In genomic region chr12:15278816-15279658, GRCh38 we compare ENCODE assay signal across 8 cellular contexts. TPM values are rescaled to one million over a fixed set of nuclear protein-coding genes. Genes with fewer than 3 reads are reported as not detected.
DNase-seq lines count a peak whose midpoint lies in the region; ATAC-seq and TF ChIP-seq lines count a peak whose summit lies in the region.

No MANE protein-coding gene starts in this region.

- peak; percentile 74 for ATAC-seq in HG02938 (IDR thresholded peaks at IDR 0.05; ENCODE audit: unreplicated experiment)

- H3K9me3 ChIP-seq in esophagus squamous epithelium: no peaks in the 10 kb centered on the region

- H3K27ac ChIP-seq in esophagus squamous epithelium: peak overlapping the region; percentile 50 to 76 (median 64)

- no peak overlapping the region for H3K27ac Mint-ChIP-seq in activated T-cell treated with anti-CD3 and anti-CD28 coated beads, Interleukin-2, amount 50 U/mL, for 24 hours

- WGBS in esophagus squamous epithelium, 2 donors: 13 to 14% methylated on average over 7 to 10 of the region's 10 CpGs

- peaks cover 3 to 56% (median 18%) of the 10 kb centered on the region in 3 donors for H3K4me1 ChIP-seq in esophagus squamous epithelium

- H3K27me3 Mint-ChIP-seq in activated T-cell treated with anti-CD3 and anti-CD28 coated beads, Interleukin-2, amount 50 U/mL, for 24 hours: peaks cover 23% of the 10 kb centered on the region

- no peaks in the 10 kb centered on the region for H3K36me3 Mint-ChIP-seq in activated T-cell treated with anti-CD3 and anti-CD28 coated beads, Interleukin-2, amount 50 U/mL, for 24 hours (ENCODE audit: low read depth)

- TF ChIP-seq CTCF in esophagus squamous epithelium (IDR thresholded peaks at IDR 0.05): no peak

- peak overlapping the region in 1 of 4 donors; percentile 24 for H3K4me3 ChIP-seq in esophagus squamous epithelium

- no peaks in the 10 kb centered on the region for H3K27me3 ChIP-seq in esophagus squamous epithelium

- H3K4me3 Mint-ChIP-seq in activated T-cell treated with anti-CD3 and anti-CD28 coated beads, Interleukin-2, amount 50 U/mL, for 24 hours: no peak overlapping the region

- no peaks in the 10 kb centered on the region for H3K9me3 Mint-ChIP-seq in activated T-cell treated with anti-CD3 and anti-CD28 coated beads, Interleukin-2, amount 50 U/mL, for 24 hours

- intact Hi-C loops in esophagus squamous epithelium (cut with DNase I): loop anchor here (5.0 to 10.0 kb wide), 3 partner anchors 54 to 576 kb away; partner anchors contain the start of gene RERG

- peak; percentile 60 for DNase-seq in GM04503 (ENCODE audit: low read depth)
- DNase-seq in NCI-H69 (lab: John Stamatoyannopoulos, UW): peak; percentile 72
- no peak for DNase-seq in esophagus squamous epithelium (lab: John Stamatoyannopoulos, UW)
- peak; percentile 87 for DNase-seq in pulmonary artery endothelial cell (ENCODE audit: low read depth, low spot score)
- no peak for DNase-seq in activated T-cell treated with anti-CD3 and anti-CD28 coated beads, Interleukin-2, amount 50 U/mL, for 24 hours
- no peak for DNase-seq in NCI-H1694 (lab: John Stamatoyannopoulos, UW)
- DNase-seq in central memory CD4-positive, alpha-beta T cell: no peak

- H3K4me1 Mint-ChIP-seq in activated T-cell treated with anti-CD3 and anti-CD28 coated beads, Interleukin-2, amount 50 U/mL, for 24 hours (ENCODE audit: low read depth): peaks cover 7% of the 10 kb centered on the region

- no peaks in the 10 kb centered on the region for H3K36me3 ChIP-seq in esophagus squamous epithelium

- no peak for TF ChIP-seq POLR2A in esophagus squamous epithelium (IDR thresholded peaks at IDR 0.05)

RNA-seq across cellular contexts. Expression of gene PTPRO, which starts 43.3 kb away (rescaled TPM):
- total RNA-seq in esophagus squamous epithelium (1 to 10 TPM in 1 of 4 donors, under 1 TPM in 2, not detected in 1; 0.13 to 1.4 (median 0.76) TPM), pulmonary artery endothelial cell (not detected in 2 replicates)

RNA-seq across cellular contexts. Expression of gene RERG, which starts 57.8 kb away (rescaled TPM):
- 10 to 100 TPM in 2 of 4 donors, 1 to 10 TPM in 2; 1.4 to 15.1 (median 7.0) TPM for total RNA-seq in esophagus squamous epithelium
- total RNA-seq in pulmonary artery endothelial cell: 0.13 TPM in 1 of 2 replicates, not detected in the other

Comparison
In these comparisons a context has a peak if more than half of its experiments do, and no peak if none do; other contexts are left out.
1. DNase-seq: peak in GM04503 (single experiment), NCI-H69 (single experiment) and pulmonary artery endothelial cell (single experiment); none in esophagus squamous epithelium (single experiment), activated T-cell treated with anti-CD3 and anti-CD28 coated beads, Interleukin-2, amount 50 U/mL, for 24 hours (single experiment), NCI-H1694 (single experiment) and central memory CD4-positive, alpha-beta T cell (single experiment).